In genomic region chr15:65856821-65857455, GRCh38 we compare ENCODE assay signal across 8 cellular contexts. TPM values are rescaled to one million over a fixed set of nuclear protein-coding genes. Genes with fewer than 3 reads are reported as not detected.
DNase-seq lines count a peak whose midpoint lies in the region; ATAC-seq and TF ChIP-seq lines count a peak whose summit lies in the region.

No MANE protein-coding gene starts in this region.

- intact Hi-C loops in activated CD8-positive, alpha-beta T cell treated with anti-CD3 and anti-CD28 coated beads for 36 hours (cut with micrococcal nuclease) = loop anchor here (5.0 kb wide), 1 partner anchor 220 kb away; no protein-coding TSS in a partner anchor
- intact Hi-C loops in stomach (cut with DNase I; ENCODE audit: low total_unique reads) = no loop called here

- peak; percentile 71 for ATAC-seq in activated CD8-positive, alpha-beta T cell treated with anti-CD3 and anti-CD28 coated beads for 36 hours
- no peak for ATAC-seq in natural killer cell treated with Interleukin-12 subunit alpha and Interleukin-12 subunit beta and Interleukin-15 and Interleukin-18, amount 100 ng/mL, for 72 hours
- no peak for ATAC-seq in HG03571 (IDR thresholded peaks at IDR 0.05; ENCODE audit: unreplicated experiment)

- TF ChIP-seq EP300 in stomach (IDR thresholded peaks at IDR 0.05) = no peak

- CTCF ChIA-PET in activated CD8-positive, alpha-beta T cell treated with anti-CD3 and anti-CD28 coated beads for 36 hours (lab: Charles Lee) = interaction anchor here (0.7 to 3.1 kb wide), 31 partner anchors 8 to 261 kb away, joined by 3 to 20 read pairs (median 4); partner anchors contain the start of genes RAB11A and SLC24A1

- no peak for TF ChIP-seq POLR2A in stomach (IDR thresholded peaks at IDR 0.05)

- no peaks in the 10 kb centered on the region for H3K36me3 Mint-ChIP-seq in activated CD8-positive, alpha-beta T cell treated with anti-CD3 and anti-CD28 coated beads for 36 hours (ENCODE audit: low read depth)
- H3K36me3 Mint-ChIP-seq in endodermal cell (ENCODE audit: low read depth) = no peaks in the 10 kb centered on the region
- H3K36me3 Mint-ChIP-seq in natural killer cell treated with Interleukin-12 subunit alpha and Interleukin-12 subunit beta and Interleukin-15 and Interleukin-18, amount 100 ng/mL, for 72 hours = no peaks in the 10 kb centered on the region

- H3K4me1 Mint-ChIP-seq in activated CD8-positive, alpha-beta T cell treated with anti-CD3 and anti-CD28 coated beads for 36 hours (ENCODE audit: low read depth) = peaks cover 12% of the 10 kb centered on the region
- H3K4me1 Mint-ChIP-seq in endodermal cell = peaks cover 12% of the 10 kb centered on the region
- peaks cover 24 to 30% of the 10 kb centered on the region in 2 donors for H3K4me1 Mint-ChIP-seq in natural killer cell treated with Interleukin-12 subunit alpha and Interleukin-12 subunit beta and Interleukin-15 and Interleukin-18, amount 100 ng/mL, for 72 hours (ENCODE audit: low read depth in 2 of 2)

- H3K9me3 ChIP-seq in endodermal cell (ENCODE audit: control insufficient read depth, low read length) (no peaks in the 10 kb centered on the region), stomach (no peaks in the 10 kb centered on the region)

- H3K4me1 ChIP-seq in endodermal cell (ENCODE audit: control insufficient read depth, insufficient read depth, low read length) (no peaks in the 10 kb centered on the region), stomach (no peaks in the 10 kb centered on the region)

- H3K27me3 ChIP-seq in endodermal cell (ENCODE audit: control insufficient read depth, insufficient read depth, low read length, poor library complexity, severe bottlenecking) (no peaks in the 10 kb centered on the region), stomach (no peaks in the 10 kb centered on the region)

- H3K4me3 ChIP-seq in endodermal cell (ENCODE audit: low read length) (no peak overlapping the region), stomach (no peak overlapping the region)

- no peak overlapping the region for H3K4me3 Mint-ChIP-seq in activated CD8-positive, alpha-beta T cell treated with anti-CD3 and anti-CD28 coated beads for 36 hours
- no peak overlapping the region for H3K4me3 Mint-ChIP-seq in endodermal cell
- H3K4me3 Mint-ChIP-seq in natural killer cell treated with Interleukin-12 subunit alpha and Interleukin-12 subunit beta and Interleukin-15 and Interleukin-18, amount 100 ng/mL, for 72 hours = peak overlapping the region; percentile 39

- peak; percentile 89 for TF ChIP-seq CTCF in activated CD8-positive, alpha-beta T cell treated with anti-CD3 and anti-CD28 coated beads for 36 hours (IDR thresholded peaks at IDR 0.05)
- peak; percentile 95 for TF ChIP-seq CTCF in endodermal cell (conservative IDR thresholded peaks at IDR 0.05)
- TF ChIP-seq CTCF in stomach (IDR thresholded peaks at IDR 0.05) = peak in 5 of 7 experiments; percentile 70 to 90 (median 77)

- H3K9ac ChIP-seq in endodermal cell (ENCODE audit: extremely low read depth, low read length, poor library complexity, severe bottlenecking) = no peak overlapping the region

- no peaks in the 10 kb centered on the region for H3K36me3 ChIP-seq in endodermal cell (ENCODE audit: control insufficient read depth, insufficient read depth, low read length)
- no peaks in the 10 kb centered on the region for H3K36me3 ChIP-seq in stomach

- peak; percentile 69 for DNase-seq in NCI-H2227 (lab: John Stamatoyannopoulos, UW; ENCODE audit: unreplicated experiment)
- DNase-seq in NCI-H2227 treated with DMSO at 0.1 percent for 48 hours (lab: John Stamatoyannopoulos, UW) = no peak
- peak; percentile 42 for DNase-seq in NCI-H2171 (lab: John Stamatoyannopoulos, UW)
- peak; percentile 91 for DNase-seq in activated CD8-positive, alpha-beta T cell treated with anti-CD3 and anti-CD28 coated beads for 36 hours
- peak; percentile 86 for DNase-seq in endodermal cell
- DNase-seq in natural killer cell treated with Interleukin-12 subunit alpha and Interleukin-12 subunit beta and Interleukin-15 and Interleukin-18, amount 100 ng/mL, for 72 hours (ENCODE audit: low spot score) = no peak
- peak; percentile 83 for DNase-seq in stomach

- H3K27me3 Mint-ChIP-seq in activated CD8-positive, alpha-beta T cell treated with anti-CD3 and anti-CD28 coated beads for 36 hours = no peaks in the 10 kb centered on the region
- H3K27me3 Mint-ChIP-seq in endodermal cell (ENCODE audit: insufficient read depth) = no peaks in the 10 kb centered on the region
- no peaks in the 10 kb centered on the region for H3K27me3 Mint-ChIP-seq in natural killer cell treated with Interleukin-12 subunit alpha and Interleukin-12 subunit beta and Interleukin-15 and Interleukin-18, amount 100 ng/mL, for 72 hours

- H3K27ac Mint-ChIP-seq in activated CD8-positive, alpha-beta T cell treated with anti-CD3 and anti-CD28 coated beads for 36 hours = no peak overlapping the region
- no peak overlapping the region for H3K27ac Mint-ChIP-seq in endodermal cell
- H3K27ac Mint-ChIP-seq in natural killer cell treated with Interleukin-12 subunit alpha and Interleukin-12 subunit beta and Interleukin-15 and Interleukin-18, amount 100 ng/mL, for 72 hours = peak overlapping the region in 1 of 2 donors; percentile 30

- POLR2A ChIA-PET in activated CD8-positive, alpha-beta T cell treated with anti-CD3 and anti-CD28 coated beads for 36 hours (lab: Charles Lee) = interaction anchor here (0.6 to 1.5 kb wide), 3 partner anchors 12 to 66 kb away, joined by 3 to 5 read pairs (median 3); partner anchors contain the start of gene RAB11A

- no peaks in the 10 kb centered on the region for H3K9me3 Mint-ChIP-seq in activated CD8-positive, alpha-beta T cell treated with anti-CD3 and anti-CD28 coated beads for 36 hours
- no peaks in the 10 kb centered on the region for H3K9me3 Mint-ChIP-seq in endodermal cell
- H3K9me3 Mint-ChIP-seq in natural killer cell treated with Interleukin-12 subunit alpha and Interleukin-12 subunit beta and Interleukin-15 and Interleukin-18, amount 100 ng/mL, for 72 hours = no peaks in the 10 kb centered on the region

- H3K27ac ChIP-seq in endodermal cell (ENCODE audit: low read depth, low read length) (no peak overlapping the region), stomach (no peak overlapping the region)

- 82% methylated on average over 4 to 12 of the region's 12 CpGs for WGBS in endodermal cell (ENCODE audit: insufficient coverage in 1 of 2, insufficient read length in 1 of 2), 2 experiments
- WGBS in stomach, 5 donors = 65 to 69% (median 67%) methylated on average over 12 of the region's 12 CpGs

RNA-seq across cellular contexts. Expression of gene RAB11A, which starts 12.4 kb away (rescaled TPM):
- total RNA-seq in activated CD8-positive, alpha-beta T cell treated with anti-CD3 and anti-CD28 coated beads for 36 hours = 100 to 1,000 TPM; 106 to 113 TPM
- total RNA-seq in endodermal cell (100 to 1,000 TPM; 233 to 295 TPM), stomach (100 to 1,000 TPM; 133 to 267 (median 172) TPM)
- polyA plus RNA-seq in endodermal cell (2013, experiment 1 of 2) = 249 TPM
- polyA plus RNA-seq in endodermal cell (2013, experiment 2 of 2) = 228 TPM
- total RNA-seq in natural killer cell treated with Interleukin-12 subunit alpha and Interleukin-12 subunit beta and Interleukin-15 and Interleukin-18, amount 100 ng/mL, for 72 hours = 100 to 1,000 TPM; 101 to 164 TPM
- 100 to 1,000 TPM; 129 to 360 (median 194) TPM for polyA plus RNA-seq in stomach

Comparison
In these comparisons a context has a peak if more than half of its experiments do, and no peak if none do; other contexts are left out.
1. DNase-seq: peak in NCI-H2227 (single experiment), NCI-H2171 (single experiment), activated CD8-positive, alpha-beta T cell treated with anti-CD3 and anti-CD28 coated beads for 36 hours (single experiment), endodermal cell (single experiment) and stomach (single experiment); none in NCI-H2227 treated with DMSO at 0.1 percent for 48 hours (single experiment) and natural killer cell treated with Interleukin-12 subunit alpha and Interleukin-12 subunit beta and Interleukin-15 and Interleukin-18, amount 100 ng/mL, for 72 hours (single experiment).
2. Peak in every context shown above with its lines, with median percentiles within 50 percentile points of each other: CTCF ChIP-seq.